9 cellular contexts compared by ENCODE assay signal in the genomic region with DNA sequence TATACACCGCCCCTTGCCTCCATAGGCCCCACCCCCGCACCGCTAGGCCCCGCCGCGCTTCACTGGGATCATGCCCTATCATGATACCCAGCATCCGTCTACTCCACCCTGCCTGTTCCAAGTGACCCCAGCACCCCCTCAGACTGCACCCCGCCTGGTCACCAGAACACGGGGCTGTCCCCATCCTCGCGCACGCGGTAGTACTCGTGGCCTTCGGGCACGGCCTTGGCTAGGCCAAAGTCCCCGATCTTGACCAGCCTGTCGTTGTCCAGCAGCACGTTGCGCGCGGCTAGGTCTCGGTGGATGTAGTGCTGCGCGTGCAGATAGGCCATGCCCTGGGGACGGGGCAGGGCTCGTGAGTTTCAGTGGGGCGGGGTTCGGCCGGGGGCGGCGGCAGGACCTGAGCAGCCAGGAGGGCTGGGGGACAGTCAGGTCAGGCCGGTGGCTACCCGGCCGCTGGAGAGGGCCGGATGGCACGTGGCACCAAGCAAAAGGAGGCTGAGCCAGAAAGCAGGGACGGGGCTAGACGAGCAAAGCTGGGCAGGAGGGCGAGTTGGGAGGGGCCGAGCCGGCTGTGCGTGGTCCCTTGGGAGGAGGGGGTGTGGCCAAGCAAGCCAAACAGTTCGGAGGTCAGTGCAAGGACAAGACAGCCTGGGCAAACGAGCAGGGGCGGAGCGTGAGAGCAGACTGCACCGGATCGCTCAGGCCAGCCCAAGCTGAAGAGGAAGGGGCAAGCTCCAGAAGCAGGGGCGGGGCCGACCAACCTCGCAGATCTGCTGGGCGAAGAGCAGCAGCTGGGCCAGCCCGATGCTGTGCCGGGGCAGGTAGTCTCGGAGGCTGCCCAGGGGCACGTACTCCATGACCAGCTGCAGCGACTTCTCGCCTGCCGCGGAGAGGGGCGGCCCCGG. TPM values are rescaled to one million over a fixed set of nuclear protein-coding genes. Genes with fewer than 3 reads are reported as not detected.
A peak's percentile ranks its signal among the peaks of the same experiment; 100 is the strongest.
DNase-seq lines count a peak whose midpoint lies in the region; ATAC-seq and TF ChIP-seq lines count a peak whose summit lies in the region.
"Had no signal": no experiment of that assay in that cellular context is flagged by ENCODE, and none has a peak within 500 bp of the region (broad histone marks: within the 10 kb centered on the region; RNA-seq: fewer than 3 reads in every experiment).

No MANE protein-coding gene starts in this region.

- CTCF ChIA-PET in activated CD4-positive, alpha-beta T cell treated with anti-CD3 and anti-CD28 coated beads, Interleukin-2, amount 10 ng/mL, durations not matched to agents 7 days and 5 days (lab: Charles Lee): interaction anchor here (1.0 kb wide), 1 partner anchor 10 kb away, joined by 3 read pairs; no protein-coding TSS in a partner anchor

- intact Hi-C loops in heart right ventricle (cut with DNase I) (loop anchor here in 1 of 10 donors (2.0 kb wide), 1 partner anchor 18 kb away; no protein-coding TSS in a partner anchor), breast epithelium (cut with DNase I; ENCODE audit: low total_unique reads) (no loop called here)

- WGBS in heart right ventricle, 2 donors: 31 to 42% methylated on average over 62 to 63 of the region's 63 CpGs

- no peak overlapping the region for H3K4me3 Mint-ChIP-seq in stimulated activated naive CD8-positive, alpha-beta T cell treated with anti-CD3 and anti-CD28 coated beads, Interleukin-15, amount 100 ng/mL, for 72 hours
- peak overlapping the region; percentile 80 for H3K4me3 Mint-ChIP-seq in nephron progenitor cell
- no peak overlapping the region for H3K4me3 Mint-ChIP-seq in activated CD4-positive, alpha-beta T cell treated with anti-CD3 and anti-CD28 coated beads, Interleukin-2, amount 10 ng/mL, durations not matched to agents 7 days and 5 days

- H3K27me3 ChIP-seq in heart right ventricle: no peaks in the 10 kb centered on the region
- H3K27me3 ChIP-seq in breast epithelium: no peaks in the 10 kb centered on the region

- H3K27ac Mint-ChIP-seq in stimulated activated naive CD8-positive, alpha-beta T cell treated with anti-CD3 and anti-CD28 coated beads, Interleukin-15, amount 100 ng/mL, for 72 hours: peak overlapping the region in 1 of 2 donors; percentile 80
- H3K27ac Mint-ChIP-seq in nephron progenitor cell: peak overlapping the region; percentile 99
- no peak overlapping the region for H3K27ac Mint-ChIP-seq in activated CD4-positive, alpha-beta T cell treated with anti-CD3 and anti-CD28 coated beads, Interleukin-2, amount 10 ng/mL, durations not matched to agents 7 days and 5 days

- H3K9me3 ChIP-seq in heart right ventricle (no peaks in the 10 kb centered on the region), breast epithelium (no peaks in the 10 kb centered on the region)

- TF ChIP-seq CTCF in heart right ventricle (IDR thresholded peaks at IDR 0.05) (no peak), nephron progenitor cell (IDR thresholded peaks at IDR 0.05) (no peak), breast epithelium (IDR thresholded peaks at IDR 0.05) (no peak)

- POLR2A ChIA-PET in activated CD4-positive, alpha-beta T cell treated with anti-CD3 and anti-CD28 coated beads, Interleukin-2, amount 10 ng/mL, durations not matched to agents 7 days and 5 days (lab: Charles Lee): no interaction called here

- peaks cover 0 to 20% (median 13%) of the 10 kb centered on the region in 9 donors for H3K4me1 ChIP-seq in heart right ventricle
- no peaks in the 10 kb centered on the region for H3K4me1 ChIP-seq in breast epithelium

- H3K9me3 Mint-ChIP-seq in stimulated activated naive CD8-positive, alpha-beta T cell treated with anti-CD3 and anti-CD28 coated beads, Interleukin-15, amount 100 ng/mL, for 72 hours: no peaks in the 10 kb centered on the region
- H3K9me3 Mint-ChIP-seq in nephron progenitor cell: no peaks in the 10 kb centered on the region
- H3K9me3 Mint-ChIP-seq in activated CD4-positive, alpha-beta T cell treated with anti-CD3 and anti-CD28 coated beads, Interleukin-2, amount 10 ng/mL, durations not matched to agents 7 days and 5 days: no peaks in the 10 kb centered on the region

- peaks cover 0 to 88% (median 36%) of the 10 kb centered on the region in 9 donors for H3K36me3 ChIP-seq in heart right ventricle
- H3K36me3 ChIP-seq in breast epithelium: no peaks in the 10 kb centered on the region

- no peak for DNase-seq in stimulated activated naive CD8-positive, alpha-beta T cell treated with anti-CD3 and anti-CD28 coated beads, Interleukin-15, amount 100 ng/mL, for 72 hours
- no peak for DNase-seq in stimulated activated naive CD8-positive, alpha-beta T cell treated with anti-CD3 and anti-CD28 coated beads, Interleukin-15, Interleukin-2, amounts not matched to agents 100 U/mL and 50 U/mL, for 24 hours
- peak; percentile 87 to 89 for DNase-seq in heart right ventricle
- DNase-seq in nephron progenitor cell: peak; percentile 94
- no peak for DNase-seq in breast epithelium (ENCODE audit: low spot score in 2 of 2)
- DNase-seq in COR-L47 (lab: John Stamatoyannopoulos, UW): no peak
- no peak for DNase-seq in activated CD4-positive, alpha-beta T cell treated with anti-CD3 and anti-CD28 coated beads, Interleukin-2, amount 10 ng/mL, durations not matched to agents 7 days and 5 days
- no peak for DNase-seq in NCI-H128 (lab: John Stamatoyannopoulos, UW; ENCODE audit: unreplicated experiment)
- DNase-seq: MV-4-11 had no signal

- peak overlapping the region; percentile 18 to 90 (median 82) for H3K27ac ChIP-seq in heart right ventricle
- peak overlapping the region in 1 of 2 donors; percentile 58 for H3K27ac ChIP-seq in breast epithelium

- H3K27me3 Mint-ChIP-seq in stimulated activated naive CD8-positive, alpha-beta T cell treated with anti-CD3 and anti-CD28 coated beads, Interleukin-15, amount 100 ng/mL, for 72 hours: no peaks in the 10 kb centered on the region
- peaks cover 5% of the 10 kb centered on the region for H3K27me3 Mint-ChIP-seq in nephron progenitor cell (ENCODE audit: low read depth, poor library complexity)
- H3K27me3 Mint-ChIP-seq in activated CD4-positive, alpha-beta T cell treated with anti-CD3 and anti-CD28 coated beads, Interleukin-2, amount 10 ng/mL, durations not matched to agents 7 days and 5 days: no peaks in the 10 kb centered on the region

- peak overlapping the region in 9 of 10 donors; percentile 22 to 49 (median 43) for H3K4me3 ChIP-seq in heart right ventricle
- no peak overlapping the region for H3K4me3 ChIP-seq in breast epithelium

- peaks cover 3% of the 10 kb centered on the region for H3K4me1 Mint-ChIP-seq in stimulated activated naive CD8-positive, alpha-beta T cell treated with anti-CD3 and anti-CD28 coated beads, Interleukin-15, amount 100 ng/mL, for 72 hours
- H3K4me1 Mint-ChIP-seq in nephron progenitor cell: peaks cover 23% of the 10 kb centered on the region
- H3K4me1 Mint-ChIP-seq in activated CD4-positive, alpha-beta T cell treated with anti-CD3 and anti-CD28 coated beads, Interleukin-2, amount 10 ng/mL, durations not matched to agents 7 days and 5 days: no peaks in the 10 kb centered on the region

- H3K36me3 Mint-ChIP-seq in nephron progenitor cell (ENCODE audit: low read depth): peaks cover 18% of the 10 kb centered on the region
- peaks cover 43% of the 10 kb centered on the region for H3K36me3 Mint-ChIP-seq in activated CD4-positive, alpha-beta T cell treated with anti-CD3 and anti-CD28 coated beads, Interleukin-2, amount 10 ng/mL, durations not matched to agents 7 days and 5 days (ENCODE audit: low read depth)

- ATAC-seq in stimulated activated naive CD8-positive, alpha-beta T cell treated with anti-CD3 and anti-CD28 coated beads, Interleukin-15, amount 100 ng/mL, for 72 hours: peak; percentile 53
- no peak for ATAC-seq in stimulated activated naive CD8-positive, alpha-beta T cell treated with anti-CD3 and anti-CD28 coated beads, Interleukin-15, Interleukin-2, amounts not matched to agents 100 U/mL and 50 U/mL, for 24 hours
- peak; percentile 82 to 90 (median 86) for ATAC-seq in heart right ventricle

- no peak for TF ChIP-seq POLR2A in breast epithelium (IDR thresholded peaks at IDR 0.05)

RNA-seq across cellular contexts. Expression of a gene that starts 13.6 kb away (rescaled TPM):
- 10 to 100 TPM; 14.0 to 77.2 (median 17.9) TPM for total RNA-seq in heart right ventricle
- polyA plus RNA-seq in heart right ventricle: 10 to 100 TPM in 1 of 2 donors, 1 to 10 TPM in 1; 6.1 to 13.1 TPM
- total RNA-seq in breast epithelium: 10 to 100 TPM in 1 of 3 donors, 1 to 10 TPM in 2; 5.9 to 10.1 (median 7.9) TPM
- total RNA-seq in activated CD4-positive, alpha-beta T cell treated with anti-CD3 and anti-CD28 coated beads, Interleukin-2, amount 10 ng/mL, durations not matched to agents 7 days and 5 days: 100 to 1,000 TPM; 230 to 233 TPM

RNA-seq across cellular contexts. Expression of a gene that starts 19.7 kb away (rescaled TPM):
- total RNA-seq in heart right ventricle (10 to 100 TPM in 9 of 10 donors, 1 to 10 TPM in 1; 10.0 to 16.9 (median 12.4) TPM), breast epithelium (10 to 100 TPM; 10.7 to 17.7 (median 12.3) TPM)
- polyA plus RNA-seq in heart right ventricle: 1 to 10 TPM; 5.1 to 9.5 TPM
- 10 to 100 TPM; 69.3 to 75.6 TPM for total RNA-seq in activated CD4-positive, alpha-beta T cell treated with anti-CD3 and anti-CD28 coated beads, Interleukin-2, amount 10 ng/mL, durations not matched to agents 7 days and 5 days

RNA-seq across cellular contexts. Expression of a gene that starts 27.4 kb away (rescaled TPM):
- total RNA-seq in heart right ventricle (10 to 100 TPM; 37.0 to 80.2 (median 55.8) TPM), breast epithelium (100 to 1,000 TPM in 2 of 3 donors, 10 to 100 TPM in 1; 61.6 to 109 (median 104) TPM)
- polyA plus RNA-seq in heart right ventricle: 100 to 1,000 TPM in 1 of 2 donors, 10 to 100 TPM in 1; 76.3 to 182 TPM
- total RNA-seq in activated CD4-positive, alpha-beta T cell treated with anti-CD3 and anti-CD28 coated beads, Interleukin-2, amount 10 ng/mL, durations not matched to agents 7 days and 5 days: 100 to 1,000 TPM; 251 to 263 TPM

RNA-seq across cellular contexts. Expression of a gene that starts 37.2 kb away (rescaled TPM):
- total RNA-seq in heart right ventricle (10 to 100 TPM; 11.7 to 21.8 (median 17.1) TPM), breast epithelium (10 to 100 TPM; 14.7 to 19.9 (median 15.7) TPM)
- polyA plus RNA-seq in heart right ventricle: 10 to 100 TPM; 33.7 to 35.5 TPM
- total RNA-seq in activated CD4-positive, alpha-beta T cell treated with anti-CD3 and anti-CD28 coated beads, Interleukin-2, amount 10 ng/mL, durations not matched to agents 7 days and 5 days: 1 to 10 TPM; 5.5 to 9.0 TPM

RNA-seq across cellular contexts. Expression of a gene that starts 43.4 kb away (rescaled TPM):
- total RNA-seq in heart right ventricle (1 to 10 TPM in 2 of 10 donors, under 1 TPM in 8; 0.34 to 1.4 (median 0.80) TPM), breast epithelium (1 to 10 TPM; 1.3 to 4.4 (median 3.3) TPM)
- polyA plus RNA-seq in heart right ventricle: 1 to 10 TPM; 1.5 to 8.9 TPM
- 1 to 10 TPM; 1.6 to 3.4 TPM for total RNA-seq in activated CD4-positive, alpha-beta T cell treated with anti-CD3 and anti-CD28 coated beads, Interleukin-2, amount 10 ng/mL, durations not matched to agents 7 days and 5 days

Comparison
In these comparisons a context has a peak if more than half of its experiments do, and no peak if none do; other contexts are left out.
1. DNase-seq: peak in heart right ventricle (2 of 2) and nephron progenitor cell (single experiment); none in stimulated activated naive CD8-positive, alpha-beta T cell treated with anti-CD3 and anti-CD28 coated beads, Interleukin-15, amount 100 ng/mL, for 72 hours (0 of 2), stimulated activated naive CD8-positive, alpha-beta T cell treated with anti-CD3 and anti-CD28 coated beads, Interleukin-15, Interleukin-2, amounts not matched to agents 100 U/mL and 50 U/mL, for 24 hours (single experiment), breast epithelium (0 of 2), COR-L47 (single experiment), activated CD4-positive, alpha-beta T cell treated with anti-CD3 and anti-CD28 coated beads, Interleukin-2, amount 10 ng/mL, durations not matched to agents 7 days and 5 days (single experiment) and NCI-H128 (single experiment).
2. H3K4me3 ChIP-seq: peak in heart right ventricle (9 of 10); none in breast epithelium (0 of 3).